ENCODE assay signal across 22 cellular contexts in the genomic region with DNA sequence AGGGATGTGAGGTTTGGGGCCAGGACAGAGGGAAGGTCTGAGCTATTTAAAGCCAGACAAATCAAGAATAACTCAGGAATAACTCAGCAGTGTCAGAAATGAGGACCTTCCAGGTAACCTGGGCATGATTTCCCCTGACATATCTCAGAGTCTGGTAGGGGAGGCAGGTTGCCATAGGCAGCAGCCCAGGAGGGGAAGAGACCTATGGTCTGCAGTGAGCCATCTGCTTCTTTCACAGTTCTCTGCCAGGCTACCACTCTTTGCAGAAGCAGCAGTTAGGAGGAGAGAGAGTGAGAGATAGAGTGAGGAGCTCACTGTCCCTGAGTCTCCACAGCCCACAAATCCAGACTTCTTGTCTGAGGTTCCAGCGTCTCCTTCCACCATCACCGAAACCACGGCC. TPM values are rescaled to one million over a fixed set of nuclear protein-coding genes. Genes with fewer than 3 reads are reported as not detected.
A peak's percentile ranks its signal among the peaks of the same experiment; 100 is the strongest.
DNase-seq lines count a peak whose midpoint lies in the region; ATAC-seq lines count a peak whose summit lies in the region.
"Had no signal": no experiment of that assay in that cellular context is flagged by ENCODE, and none has a peak within 500 bp of the region (broad histone marks: within the 10 kb centered on the region; RNA-seq: fewer than 3 reads in every experiment).

No MANE protein-coding gene starts in this region.

- intact Hi-C loops in head of caudate nucleus (cut with DNase I): no loop called here

- H3K27me3 ChIP-seq in mucosa of stomach (ENCODE audit: control insufficient read depth, insufficient read depth, low read length): no peaks in the 10 kb centered on the region
- H3K27me3 ChIP-seq: upper lobe of right lung had no signal

- no peaks in the 10 kb centered on the region for H3K36me3 ChIP-seq in mucosa of stomach (ENCODE audit: control insufficient read depth, insufficient read depth, low read length)
- H3K36me3 ChIP-seq: HAP-1, upper lobe of right lung had no signal

- peak overlapping the region; percentile 50 for H3K9ac ChIP-seq in mucosa of stomach (ENCODE audit: low read length)

- H3K4me1 ChIP-seq in mucosa of stomach (ENCODE audit: control insufficient read depth, insufficient read depth, low read length): peaks cover 35% of the 10 kb centered on the region
- H3K4me1 ChIP-seq: HAP-1, upper lobe of right lung had no signal

- no peak overlapping the region for H3K4me3 Mint-ChIP-seq in T-helper 17 cell
- H3K4me3 Mint-ChIP-seq: activated naive CD8-positive, alpha-beta T cell treated with anti-CD3 and anti-CD28 coated beads, Interleukin-2, amount 10 ng/mL, durations not matched to agents 7 days and 5 days; activated T-helper 1 cell treated with anti-CD3 and anti-CD28 coated beads, Interleukin-12 subunit alpha, Interleukin-12 subunit beta, Interleukin-2, Interleukin-4 antibody, amounts not matched to agents 30 ng/mL and 10 ng/mL and 1 ng/mL, durations not matched to agents 14 hours and 24 hours and 36 hours; natural killer cell treated with Interleukin-12 subunit alpha and Interleukin-12 subunit beta and Interleukin-15 and Interleukin-18, amount 100 ng/mL, for 72 hours; stimulated activated naive CD8-positive, alpha-beta T cell treated with anti-CD3 and anti-CD28 coated beads, Interleukin-15, amount 100 ng/mL, for 72 hours had no signal

- H3K36me3 Mint-ChIP-seq in T-helper 17 cell (ENCODE audit: low read depth): peaks cover 4% of the 10 kb centered on the region
- H3K36me3 Mint-ChIP-seq: activated naive CD8-positive, alpha-beta T cell treated with anti-CD3 and anti-CD28 coated beads, Interleukin-2, amount 10 ng/mL, durations not matched to agents 7 days and 5 days; natural killer cell treated with Interleukin-12 subunit alpha and Interleukin-12 subunit beta and Interleukin-15 and Interleukin-18, amount 100 ng/mL, for 72 hours had no signal

- H3K9me3 ChIP-seq in T-helper 17 cell (ENCODE audit: control insufficient read depth, low read length, poor library complexity, severe bottlenecking): no peaks in the 10 kb centered on the region
- no peaks in the 10 kb centered on the region for H3K9me3 ChIP-seq in mucosa of stomach (ENCODE audit: control insufficient read depth, low read length)
- H3K9me3 ChIP-seq: HAP-1, upper lobe of right lung had no signal

- peaks cover 15% of the 10 kb centered on the region for H3K4me1 Mint-ChIP-seq in T-helper 17 cell

- peak overlapping the region; percentile 27 for H3K27ac Mint-ChIP-seq in T-helper 17 cell
- H3K27ac Mint-ChIP-seq: activated naive CD8-positive, alpha-beta T cell treated with anti-CD3 and anti-CD28 coated beads, Interleukin-2, amount 10 ng/mL, durations not matched to agents 7 days and 5 days; activated T-helper 1 cell treated with anti-CD3 and anti-CD28 coated beads, Interleukin-12 subunit alpha, Interleukin-12 subunit beta, Interleukin-2, Interleukin-4 antibody, amounts not matched to agents 30 ng/mL and 10 ng/mL and 1 ng/mL, durations not matched to agents 14 hours and 24 hours and 36 hours; natural killer cell treated with Interleukin-12 subunit alpha and Interleukin-12 subunit beta and Interleukin-15 and Interleukin-18, amount 100 ng/mL, for 72 hours; stimulated activated naive CD8-positive, alpha-beta T cell treated with anti-CD3 and anti-CD28 coated beads, Interleukin-15, amount 100 ng/mL, for 72 hours had no signal

- H3K4me3 ChIP-seq in mucosa of stomach (ENCODE audit: low read length): no peak overlapping the region
- H3K4me3 ChIP-seq: HAP-1, upper lobe of right lung had no signal

- DNase-seq in LHCN-M2 (ENCODE audit: low read depth): peak; percentile 15
- no peak for DNase-seq in T-helper 17 cell
- DNase-seq in head of caudate nucleus: no peak
- no peak for DNase-seq in NCI-H1417 treated with DMSO at 0.1 percent for 48 hours (lab: John Stamatoyannopoulos, UW)
- no peak for DNase-seq in ecto neural progenitor cell (ENCODE audit: low spot score)
- DNase-seq: activated CD4-positive, alpha-beta T cell treated with anti-CD3 and anti-CD28 coated beads for 1 hour; activated naive CD8-positive, alpha-beta T cell treated with anti-CD3 and anti-CD28 coated beads, Interleukin-2, amount 10 ng/mL, durations not matched to agents 7 days and 5 days; dermis blood vessel endothelial cell; mesendoderm; NCI-H1105; NCI-H774; upper lobe of right lung had no signal

- peak; percentile 30 for ATAC-seq in GM21423 (IDR thresholded peaks at IDR 0.05; ENCODE audit: unreplicated experiment)
- no peak for ATAC-seq in T-helper 17 cell
- no peak for ATAC-seq in GM18520 (IDR thresholded peaks at IDR 0.05; ENCODE audit: unreplicated experiment)
- ATAC-seq: upper lobe of right lung had no signal

- peaks cover 4% of the 10 kb centered on the region for H3K27me3 Mint-ChIP-seq in T-helper 17 cell

RNA-seq across cellular contexts. Expression of a gene that starts 6.3 kb away (rescaled TPM):
- not detected in 2 replicates for total RNA-seq in LHCN-M2 (2014; rRNA removed)
- polyA plus RNA-seq in LHCN-M2 (2012): not detected
- total RNA-seq in T-helper 17 cell: not detected
- total RNA-seq: activated CD8-positive, alpha-beta memory T cell treated with anti-CD3 and anti-CD28 coated beads for 36 hours; activated naive CD8-positive, alpha-beta T cell treated with anti-CD3 and anti-CD28 coated beads, Interleukin-2, amount 10 ng/mL, durations not matched to agents 7 days and 5 days; activated T-helper 1 cell treated with anti-CD3 and anti-CD28 coated beads, Interleukin-12 subunit alpha, Interleukin-12 subunit beta, Interleukin-2, Interleukin-4 antibody, amounts not matched to agents 30 ng/mL and 10 ng/mL and 1 ng/mL, durations not matched to agents 14 hours and 24 hours and 36 hours; dermis blood vessel endothelial cell; epithelial cell of proximal tubule; natural killer cell treated with Interleukin-12 subunit alpha and Interleukin-12 subunit beta and Interleukin-15 and Interleukin-18, amount 100 ng/mL, for 72 hours; skeletal muscle tissue; upper lobe of right lung had no signal

RNA-seq across cellular contexts. Expression of a gene that starts 31.2 kb away (rescaled TPM):
- total RNA-seq in LHCN-M2 (2014; rRNA removed) (0.34 and 1.2 TPM in 2 replicates), T-helper 17 cell (1 to 10 TPM; 4.6 to 6.3 TPM)
- polyA plus RNA-seq in LHCN-M2 (2012): 0.29 TPM
- total RNA-seq: skeletal muscle tissue had no signal

RNA-seq across cellular contexts. Expression of a gene that starts 42.1 kb away (rescaled TPM):
- total RNA-seq in LHCN-M2 (2014; rRNA removed): not detected in 2 replicates
- 0.15 TPM for polyA plus RNA-seq in LHCN-M2 (2012)
- total RNA-seq in T-helper 17 cell: under 1 TPM in 1 of 2 donors, not detected in 1; 0.44 TPM
- total RNA-seq: dermis blood vessel endothelial cell, epithelial cell of proximal tubule had no signal

RNA-seq across cellular contexts. Expression of a gene that starts 56.5 kb away (rescaled TPM):
- total RNA-seq in LHCN-M2 (2014; rRNA removed) (294 and 366 TPM in 2 replicates), T-helper 17 cell (100 to 1,000 TPM; 515 to 717 TPM)
- polyA plus RNA-seq in LHCN-M2 (2012): 732 TPM
